ENCODE assay signal across 26 cellular contexts in the genomic region with DNA sequence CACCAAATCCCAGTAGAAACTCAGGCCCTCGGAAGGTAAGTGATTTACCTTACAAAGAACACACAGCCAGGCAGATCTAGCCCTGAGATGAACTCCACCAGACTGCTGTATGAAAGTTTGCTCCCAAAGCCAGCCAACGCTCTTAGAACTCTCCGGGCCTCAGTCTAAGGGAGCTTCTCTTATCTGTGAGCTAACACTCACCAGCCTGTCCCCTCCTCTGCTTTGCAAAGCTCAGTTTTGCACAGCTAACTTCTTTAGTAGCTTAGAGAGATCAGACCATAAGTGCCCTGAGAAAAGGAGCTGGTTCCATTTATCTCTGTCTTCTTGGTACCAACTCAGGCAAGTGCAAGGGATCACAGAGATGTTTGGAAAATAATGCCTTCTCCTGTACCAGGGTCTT.
"Had no signal": no experiment of that assay in that cellular context is flagged by ENCODE, and none has a peak within 500 bp of the region (broad histone marks: within the 10 kb centered on the region; RNA-seq: fewer than 3 reads in every experiment).

No MANE protein-coding gene starts in this region.

- H3K9me3 ChIP-seq: psoas muscle, suprapubic skin, tibial artery had no signal

- H3K9ac ChIP-seq: parathyroid adenoma had no signal

- H3K4me2 ChIP-seq: smooth muscle cell had no signal

- H3K4me3 Mint-ChIP-seq: activated CD4-positive, alpha-beta memory T cell treated with anti-CD3 and anti-CD28 coated beads, Interleukin-2, amount 10 ng/mL, durations not matched to agents 7 days and 5 days; activated CD4-positive, alpha-beta T cell treated with anti-CD3 and anti-CD28 coated beads, Interleukin-2, amount 10 ng/mL, durations not matched to agents 7 days and 5 days; activated naive CD8-positive, alpha-beta T cell; neural crest cell had no signal

- H3K9me3 Mint-ChIP-seq: activated CD4-positive, alpha-beta memory T cell treated with anti-CD3 and anti-CD28 coated beads, Interleukin-2, amount 10 ng/mL, durations not matched to agents 7 days and 5 days; activated CD4-positive, alpha-beta T cell treated with anti-CD3 and anti-CD28 coated beads, Interleukin-2, amount 10 ng/mL, durations not matched to agents 7 days and 5 days; naive thymus-derived CD8-positive, alpha-beta T cell; neural crest cell; stimulated activated naive B cell treated with anti-CD40 and anti-IgM and Interleukin-4, amounts not matched to agents 10 μg/mL and 1 μg/mL and 100 μg/mL, for 72 hours; T-helper 2 cell treated with Interferon-gamma antibody and Interleukin-4, amounts not matched to agents 5 μg/mL and 100 μg/mL, for 36 hours had no signal

- DNase-seq: activated CD4-positive, alpha-beta memory T cell treated with anti-CD3 and anti-CD28 coated beads, Interleukin-2, amount 10 ng/mL, durations not matched to agents 7 days and 5 days; activated CD4-positive, alpha-beta T cell treated with anti-CD3 and anti-CD28 coated beads, Interleukin-2, amount 10 ng/mL, durations not matched to agents 7 days and 5 days; activated CD4-positive, CD25-positive, alpha-beta regulatory T cell treated with anti-CD3 and anti-CD28 coated beads, Interleukin-2, amount 50 U/mL, for 72 hours; activated effector memory CD4-positive, alpha-beta T cell treated with Interleukin-2 at 50 U/mL for 16 hours; activated naive CD4-positive, alpha-beta T cell treated with Interleukin-2 at 50 U/mL for 16 hours; activated T-cell treated with anti-CD3 and anti-CD28 coated beads, Interleukin-2, amount 50 U/mL, for 48 hours; dorsolateral prefrontal cortex; effector memory CD4-positive, alpha-beta T cell; glutamatergic neuron; hippocampal formation; kidney; left colon; naive thymus-derived CD8-positive, alpha-beta T cell; nucleus accumbens; psoas muscle; stimulated activated CD4-positive, alpha-beta T cell treated with anti-CD3 and anti-CD28 coated beads, Interleukin-1b, Interleukin-23, amount 100 ng/mL, for 48 hours; stimulated activated CD4-positive, alpha-beta T cell treated with anti-CD3 and anti-CD28 coated beads, Interleukin-4, amount 100 ng/mL, for 4 hours; stimulated activated CD8-positive, alpha-beta memory T cell treated with anti-CD3 and anti-CD28 coated beads, Interleukin-4, amount 100 ng/mL, for 48 hours; stimulated activated naive B cell treated with anti-CD40 and anti-IgM and Interleukin-4, amounts not matched to agents 10 μg/mL and 1 μg/mL and 100 μg/mL, for 72 hours; tibial artery had no signal

- H3K36me3 ChIP-seq: suprapubic skin, tibial artery had no signal

- H3K27me3 Mint-ChIP-seq: activated CD4-positive, alpha-beta T cell treated with anti-CD3 and anti-CD28 coated beads, Interleukin-2, amount 10 ng/mL, durations not matched to agents 7 days and 5 days; activated naive CD8-positive, alpha-beta T cell; naive thymus-derived CD8-positive, alpha-beta T cell; stimulated activated naive B cell treated with anti-CD40 and anti-IgM and Interleukin-4, amounts not matched to agents 10 μg/mL and 1 μg/mL and 100 μg/mL, for 72 hours had no signal

- H2AFZ ChIP-seq: parathyroid adenoma had no signal

- H3K27ac Mint-ChIP-seq: activated CD4-positive, alpha-beta memory T cell treated with anti-CD3 and anti-CD28 coated beads, Interleukin-2, amount 10 ng/mL, durations not matched to agents 7 days and 5 days; activated CD4-positive, alpha-beta T cell treated with anti-CD3 and anti-CD28 coated beads, Interleukin-2, amount 10 ng/mL, durations not matched to agents 7 days and 5 days; activated naive CD8-positive, alpha-beta T cell; stimulated activated naive B cell treated with anti-CD40 and anti-IgM and Interleukin-4, amounts not matched to agents 10 μg/mL and 1 μg/mL and 100 μg/mL, for 72 hours; T-helper 2 cell treated with Interferon-gamma antibody and Interleukin-4, amounts not matched to agents 5 μg/mL and 100 μg/mL, for 36 hours had no signal

- H3K27me3 ChIP-seq: dorsolateral prefrontal cortex, suprapubic skin, tibial artery had no signal

- H3K4me3 ChIP-seq: dorsolateral prefrontal cortex, psoas muscle, smooth muscle cell, suprapubic skin, tibial artery had no signal

- H3K27ac ChIP-seq: dorsolateral prefrontal cortex, parathyroid adenoma, psoas muscle, suprapubic skin, tibial artery had no signal

- H3K36me3 Mint-ChIP-seq: activated naive CD8-positive, alpha-beta T cell; naive thymus-derived CD8-positive, alpha-beta T cell; stimulated activated naive B cell treated with anti-CD40 and anti-IgM and Interleukin-4, amounts not matched to agents 10 μg/mL and 1 μg/mL and 100 μg/mL, for 72 hours had no signal

- H3K79me2 ChIP-seq: parathyroid adenoma had no signal
